ENCODE assay signal across 1 cellular context in the genomic region with DNA sequence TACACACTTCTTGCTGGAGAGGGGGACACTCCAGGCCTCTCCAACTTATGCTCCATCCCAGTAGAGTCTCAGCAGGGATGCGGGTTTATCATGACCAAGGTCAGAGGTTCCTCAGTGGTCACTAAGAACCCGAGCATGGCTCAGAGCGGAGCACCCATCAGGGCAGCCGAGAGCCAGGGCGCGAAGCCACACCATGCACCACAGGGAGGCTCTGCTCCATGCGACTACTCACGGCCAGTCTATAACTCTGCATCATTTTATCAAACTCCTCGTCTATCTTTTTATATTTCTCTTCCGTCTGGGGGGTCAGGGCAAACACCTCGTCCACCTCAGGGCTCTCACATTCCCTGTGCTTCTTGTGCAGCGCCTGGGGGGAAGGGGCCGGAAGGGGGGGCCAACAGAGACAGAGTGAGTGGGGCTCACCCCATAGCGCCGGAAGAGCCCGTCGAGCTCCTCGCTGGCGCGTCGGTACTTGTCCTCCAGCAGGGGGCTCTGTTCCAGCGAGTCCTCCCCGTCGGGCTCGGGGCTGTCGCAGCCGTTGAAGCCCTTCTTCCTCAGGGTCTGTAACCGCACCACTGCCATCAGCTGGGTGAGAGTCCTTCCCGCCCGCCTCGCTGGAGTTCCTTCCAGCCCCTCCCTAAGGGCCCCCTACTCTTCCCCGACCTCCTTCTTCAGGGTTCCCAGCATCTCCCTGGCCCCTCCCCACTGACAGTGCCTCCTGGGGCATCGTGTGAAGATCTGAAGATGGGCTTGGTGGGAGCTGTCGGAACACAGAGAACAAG.
TF ChIP-seq lines count a peak whose summit lies in the region.

No MANE protein-coding gene starts in this region.

TF ChIP-seq in WTC11, 78 proteins besides CTCF, POLR2A, EP300 and RAD21 (continued from another document):
- TF ChIP-seq, protein P1, sequence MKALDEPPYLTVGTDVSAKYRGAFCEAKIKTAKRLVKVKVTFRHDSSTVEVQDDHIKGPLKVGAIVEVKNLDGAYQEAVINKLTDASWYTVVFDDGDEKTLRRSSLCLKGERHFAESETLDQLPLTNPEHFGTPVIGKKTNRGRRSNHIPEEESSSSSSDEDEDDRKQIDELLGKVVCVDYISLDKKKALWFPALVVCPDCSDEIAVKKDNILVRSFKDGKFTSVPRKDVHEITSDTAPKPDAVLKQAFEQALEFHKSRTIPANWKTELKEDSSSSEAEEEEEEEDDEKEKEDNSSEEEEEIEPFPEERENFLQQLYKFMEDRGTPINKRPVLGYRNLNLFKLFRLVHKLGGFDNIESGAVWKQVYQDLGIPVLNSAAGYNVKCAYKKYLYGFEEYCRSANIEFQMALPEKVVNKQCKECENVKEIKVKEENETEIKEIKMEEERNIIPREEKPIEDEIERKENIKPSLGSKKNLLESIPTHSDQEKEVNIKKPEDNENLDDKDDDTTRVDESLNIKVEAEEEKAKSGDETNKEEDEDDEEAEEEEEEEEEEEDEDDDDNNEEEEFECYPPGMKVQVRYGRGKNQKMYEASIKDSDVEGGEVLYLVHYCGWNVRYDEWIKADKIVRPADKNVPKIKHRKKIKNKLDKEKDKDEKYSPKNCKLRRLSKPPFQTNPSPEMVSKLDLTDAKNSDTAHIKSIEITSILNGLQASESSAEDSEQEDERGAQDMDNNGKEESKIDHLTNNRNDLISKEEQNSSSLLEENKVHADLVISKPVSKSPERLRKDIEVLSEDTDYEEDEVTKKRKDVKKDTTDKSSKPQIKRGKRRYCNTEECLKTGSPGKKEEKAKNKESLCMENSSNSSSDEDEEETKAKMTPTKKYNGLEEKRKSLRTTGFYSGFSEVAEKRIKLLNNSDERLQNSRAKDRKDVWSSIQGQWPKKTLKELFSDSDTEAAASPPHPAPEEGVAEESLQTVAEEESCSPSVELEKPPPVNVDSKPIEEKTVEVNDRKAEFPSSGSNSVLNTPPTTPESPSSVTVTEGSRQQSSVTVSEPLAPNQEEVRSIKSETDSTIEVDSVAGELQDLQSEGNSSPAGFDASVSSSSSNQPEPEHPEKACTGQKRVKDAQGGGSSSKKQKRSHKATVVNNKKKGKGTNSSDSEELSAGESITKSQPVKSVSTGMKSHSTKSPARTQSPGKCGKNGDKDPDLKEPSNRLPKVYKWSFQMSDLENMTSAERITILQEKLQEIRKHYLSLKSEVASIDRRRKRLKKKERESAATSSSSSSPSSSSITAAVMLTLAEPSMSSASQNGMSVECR (CRISPR knock-in tag; IDR thresholded peaks at IDR 0.05; ENCODE audit: borderline replicate concordance), result no peak
- TF ChIP-seq NR3C1 (CRISPR knock-in tag; conservative IDR thresholded peaks at IDR 0.05; ENCODE audit: low read depth), result no peak
- TF ChIP-seq TEAD1 (CRISPR knock-in tag; IDR thresholded peaks at IDR 0.05), result peak; percentile 54; the same call in 1 of the 2 replicates
- no peak for TF ChIP-seq NR2C2 (CRISPR knock-in tag; IDR thresholded peaks at IDR 0.05)
- TF ChIP-seq GRHL2 (CRISPR knock-in tag; IDR thresholded peaks at IDR 0.05; ENCODE audit: insufficient replicate concordance, severe bottlenecking), result no peak
- TF ChIP-seq TCF7 (CRISPR knock-in tag; IDR thresholded peaks at IDR 0.05; ENCODE audit: low read depth), result no peak
- TF ChIP-seq, protein P2, sequence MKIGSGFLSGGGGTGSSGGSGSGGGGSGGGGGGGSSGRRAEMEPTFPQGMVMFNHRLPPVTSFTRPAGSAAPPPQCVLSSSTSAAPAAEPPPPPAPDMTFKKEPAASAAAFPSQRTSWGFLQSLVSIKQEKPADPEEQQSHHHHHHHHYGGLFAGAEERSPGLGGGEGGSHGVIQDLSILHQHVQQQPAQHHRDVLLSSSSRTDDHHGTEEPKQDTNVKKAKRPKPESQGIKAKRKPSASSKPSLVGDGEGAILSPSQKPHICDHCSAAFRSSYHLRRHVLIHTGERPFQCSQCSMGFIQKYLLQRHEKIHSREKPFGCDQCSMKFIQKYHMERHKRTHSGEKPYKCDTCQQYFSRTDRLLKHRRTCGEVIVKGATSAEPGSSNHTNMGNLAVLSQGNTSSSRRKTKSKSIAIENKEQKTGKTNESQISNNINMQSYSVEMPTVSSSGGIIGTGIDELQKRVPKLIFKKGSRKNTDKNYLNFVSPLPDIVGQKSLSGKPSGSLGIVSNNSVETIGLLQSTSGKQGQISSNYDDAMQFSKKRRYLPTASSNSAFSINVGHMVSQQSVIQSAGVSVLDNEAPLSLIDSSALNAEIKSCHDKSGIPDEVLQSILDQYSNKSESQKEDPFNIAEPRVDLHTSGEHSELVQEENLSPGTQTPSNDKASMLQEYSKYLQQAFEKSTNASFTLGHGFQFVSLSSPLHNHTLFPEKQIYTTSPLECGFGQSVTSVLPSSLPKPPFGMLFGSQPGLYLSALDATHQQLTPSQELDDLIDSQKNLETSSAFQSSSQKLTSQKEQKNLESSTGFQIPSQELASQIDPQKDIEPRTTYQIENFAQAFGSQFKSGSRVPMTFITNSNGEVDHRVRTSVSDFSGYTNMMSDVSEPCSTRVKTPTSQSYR (CRISPR knock-in tag; IDR thresholded peaks at IDR 0.05), result no peak
- TF ChIP-seq RELA (CRISPR knock-in tag; IDR thresholded peaks at IDR 0.05; ENCODE audit: borderline replicate concordance), result no peak
- TF ChIP-seq ESRRA (CRISPR knock-in tag; IDR thresholded peaks at IDR 0.05; ENCODE audit: borderline replicate concordance), result no peak
- TF ChIP-seq, protein P3, sequence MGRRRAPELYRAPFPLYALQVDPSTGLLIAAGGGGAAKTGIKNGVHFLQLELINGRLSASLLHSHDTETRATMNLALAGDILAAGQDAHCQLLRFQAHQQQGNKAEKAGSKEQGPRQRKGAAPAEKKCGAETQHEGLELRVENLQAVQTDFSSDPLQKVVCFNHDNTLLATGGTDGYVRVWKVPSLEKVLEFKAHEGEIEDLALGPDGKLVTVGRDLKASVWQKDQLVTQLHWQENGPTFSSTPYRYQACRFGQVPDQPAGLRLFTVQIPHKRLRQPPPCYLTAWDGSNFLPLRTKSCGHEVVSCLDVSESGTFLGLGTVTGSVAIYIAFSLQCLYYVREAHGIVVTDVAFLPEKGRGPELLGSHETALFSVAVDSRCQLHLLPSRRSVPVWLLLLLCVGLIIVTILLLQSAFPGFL (CRISPR knock-in tag; IDR thresholded peaks at IDR 0.05; ENCODE audit: borderline replicate concordance), result no peak
- TF ChIP-seq TEAD4 (CRISPR knock-in tag; IDR thresholded peaks at IDR 0.05), result no peak
